ENCODE assay signal across 8 cellular contexts in genomic region chr4:70705856-70706461, GRCh38. TPM values are rescaled to one million over a fixed set of nuclear protein-coding genes. Genes with fewer than 3 reads are reported as not detected.
DNase-seq lines count a peak whose midpoint lies in the region; ATAC-seq and TF ChIP-seq lines count a peak whose summit lies in the region.

No MANE protein-coding gene starts in this region.

- no peaks in the 10 kb centered on the region for H3K9me3 Mint-ChIP-seq in neural progenitor cell

- intact Hi-C loops in Panc1 (cut with micrococcal nuclease; ENCODE audit: unreplicated experiment) = loop anchor here (2.0 kb wide), 1 partner anchor 17 kb away; the partner anchor contains the start of gene UTP3
- intact Hi-C loops in esophagus muscularis mucosa (cut with DNase I) = loop anchor here (2.0 to 10.0 kb wide), 4 partner anchors 17 to 289 kb away; partner anchors contain the start of genes DCK, GRSF1, MOB1B and UTP3

- in situ Hi-C loops in Panc1 (cut with HindIII; ENCODE audit: low pct_unique_long_range_greater_than_20kb, low sequenced_read_pairs) = no loop called here

- CTCF ChIA-PET in Panc1 (lab: Charles Lee) = no interaction called here

- H3K27me3 ChIP-seq in Panc1 (ENCODE audit: control insufficient read depth, insufficient read depth, low read length) = no peaks in the 10 kb centered on the region
- H3K27me3 ChIP-seq in esophagus muscularis mucosa = no peaks in the 10 kb centered on the region
- no peaks in the 10 kb centered on the region for H3K27me3 ChIP-seq in neural progenitor cell

- POLR2A ChIA-PET in Panc1 (lab: Charles Lee) = no interaction called here

- H3K27ac ChIP-seq in Panc1 (ENCODE audit: low read length) = peak overlapping the region; percentile 87
- peak overlapping the region; percentile 93 to 98 (median 95) for H3K27ac ChIP-seq in esophagus muscularis mucosa (replicated peaks in 1 of 4)
- peak overlapping the region; percentile 91 for H3K27ac ChIP-seq in neural progenitor cell

- H4K20me1 ChIP-seq in neural progenitor cell (ENCODE audit: low read depth) = peaks cover 25% of the 10 kb centered on the region

- no peak for TF ChIP-seq POLR2A in esophagus muscularis mucosa (IDR thresholded peaks at IDR 0.05; ENCODE audit: low read depth)

- peak; percentile 7 for ATAC-seq in Panc1

- no peaks in the 10 kb centered on the region for H3K27me3 Mint-ChIP-seq in neural progenitor cell (ENCODE audit: insufficient read depth, low read depth)

- DNase-seq in SHP77 treated with DMSO at 0.1 percent for 48 hours (lab: John Stamatoyannopoulos, UW) (peak; percentile 55), SHP77 (lab: John Stamatoyannopoulos, UW) (no peak), Panc1 (ENCODE audit: low read depth, low spot score) (no peak), esophagus muscularis mucosa (ENCODE audit: extremely low spot score) (no peak), neural progenitor cell (ENCODE audit: low spot score) (no peak), dedifferentiated amniotic fluid mesenchymal stem cell (ENCODE audit: extremely low spot score) (no peak), cerebellar cortex (ENCODE audit: low spot score) (no peak), HuH-7 (ENCODE audit: low spot score) (no peak)

- peaks cover 45% of the 10 kb centered on the region for H3K4me1 Mint-ChIP-seq in neural progenitor cell

- peaks cover 47% of the 10 kb centered on the region for H3F3A ChIP-seq in neural progenitor cell (ENCODE audit: low read depth)

- no peak for TF ChIP-seq CTCF in Panc1 (IDR thresholded peaks at IDR 0.05)
- TF ChIP-seq CTCF in esophagus muscularis mucosa (IDR thresholded peaks at IDR 0.05) = no peak
- no peak for TF ChIP-seq CTCF in neural progenitor cell (IDR thresholded peaks at IDR 0.05)

- peak overlapping the region; percentile 88 for H3K4me2 ChIP-seq in neural progenitor cell

- H3K36me3 ChIP-seq in Panc1 (ENCODE audit: control insufficient read depth, insufficient read depth, low read length) = no peaks in the 10 kb centered on the region
- no peaks in the 10 kb centered on the region for H3K36me3 ChIP-seq in esophagus muscularis mucosa
- no peaks in the 10 kb centered on the region for H3K36me3 ChIP-seq in neural progenitor cell

- no peaks in the 10 kb centered on the region for H3K36me3 Mint-ChIP-seq in neural progenitor cell

- no peaks in the 10 kb centered on the region for H3K9me3 ChIP-seq in Panc1 (ENCODE audit: control insufficient read depth, insufficient read depth, low read depth, low read length)
- H3K9me3 ChIP-seq in esophagus muscularis mucosa = no peaks in the 10 kb centered on the region
- H3K9me3 ChIP-seq in neural progenitor cell (ENCODE audit: low read depth) = no peaks in the 10 kb centered on the region

- H3K9ac ChIP-seq in neural progenitor cell = no peak overlapping the region

- H2AFZ ChIP-seq in neural progenitor cell (replicated peaks) = peak overlapping the region; percentile 93

- H3K4me3 Mint-ChIP-seq in neural progenitor cell = peak overlapping the region; percentile 93

- H3K4me3 ChIP-seq in Panc1 (ENCODE audit: low read depth in 2 of 2, low read length in 2 of 2) = peak overlapping the region; percentile 67 to 82
- peak overlapping the region; percentile 92 to 94 (median 94) for H3K4me3 ChIP-seq in esophagus muscularis mucosa
- peak overlapping the region; percentile 82 for H3K4me3 ChIP-seq in neural progenitor cell

- H3K4me1 ChIP-seq in Panc1 (ENCODE audit: control insufficient read depth, insufficient read depth, low read length) = peaks cover 22% of the 10 kb centered on the region
- H3K4me1 ChIP-seq in esophagus muscularis mucosa = peaks cover 19 to 30% (median 28%) of the 10 kb centered on the region in 4 donors
- peaks cover 30% of the 10 kb centered on the region for H3K4me1 ChIP-seq in neural progenitor cell

- peaks cover 50% of the 10 kb centered on the region for H3K79me2 ChIP-seq in neural progenitor cell (ENCODE audit: low read depth)

- peak overlapping the region; percentile 78 for H3K27ac Mint-ChIP-seq in neural progenitor cell

- no TSS peak for BruUV-seq in Panc1 (replicated peaks; lab: Mats Ljungman, UMichigan)

- 4% methylated on average over 16 of the region's 17 CpGs for WGBS in esophagus muscularis mucosa

- TF ChIP-seq EP300 in esophagus muscularis mucosa (IDR thresholded peaks at IDR 0.05) = no peak

RNA-seq across cellular contexts. Expression of gene RUFY3, which starts 15.8 kb away (rescaled TPM):
- 29.6 TPM for total RNA-seq in Panc1 (2021; ENCODE audit: unreplicated experiment)
- polyA plus RNA-seq in Panc1 (2012; ENCODE audit: insufficient read length) = 16.2 TPM
- 10 to 100 TPM; 30.5 to 51.9 (median 33.2) TPM for total RNA-seq in esophagus muscularis mucosa
- total RNA-seq in neural progenitor cell (ENCODE audit: low replicate concordance) = 63.2 and 80.9 TPM in 2 replicates

RNA-seq across cellular contexts. Expression of gene UTP3, which starts 17.6 kb away (rescaled TPM):
- total RNA-seq in Panc1 (2021; ENCODE audit: unreplicated experiment) (20.6 TPM), esophagus muscularis mucosa (10 to 100 TPM; 19.9 to 31.3 (median 21.8) TPM), neural progenitor cell (ENCODE audit: low replicate concordance) (19.1 and 19.8 TPM in 2 replicates)
- 25.7 TPM for polyA plus RNA-seq in Panc1 (2012; ENCODE audit: insufficient read length)

RNA-seq across cellular contexts. Expression of gene JCHAIN, which starts 39.7 kb away (rescaled TPM):
- total RNA-seq in Panc1 (2021; ENCODE audit: unreplicated experiment) = 0.36 TPM
- polyA plus RNA-seq in Panc1 (2012; ENCODE audit: insufficient read length) = not detected
- total RNA-seq in esophagus muscularis mucosa = 10 to 100 TPM in 1 of 4 donors, 1 to 10 TPM in 3; 2.1 to 18.6 (median 3.9) TPM
- total RNA-seq in neural progenitor cell (ENCODE audit: low replicate concordance) = 0.09 TPM in 1 of 2 replicates, not detected in the other
